ENCODE assay signal across 1 cellular context in the genomic region with DNA sequence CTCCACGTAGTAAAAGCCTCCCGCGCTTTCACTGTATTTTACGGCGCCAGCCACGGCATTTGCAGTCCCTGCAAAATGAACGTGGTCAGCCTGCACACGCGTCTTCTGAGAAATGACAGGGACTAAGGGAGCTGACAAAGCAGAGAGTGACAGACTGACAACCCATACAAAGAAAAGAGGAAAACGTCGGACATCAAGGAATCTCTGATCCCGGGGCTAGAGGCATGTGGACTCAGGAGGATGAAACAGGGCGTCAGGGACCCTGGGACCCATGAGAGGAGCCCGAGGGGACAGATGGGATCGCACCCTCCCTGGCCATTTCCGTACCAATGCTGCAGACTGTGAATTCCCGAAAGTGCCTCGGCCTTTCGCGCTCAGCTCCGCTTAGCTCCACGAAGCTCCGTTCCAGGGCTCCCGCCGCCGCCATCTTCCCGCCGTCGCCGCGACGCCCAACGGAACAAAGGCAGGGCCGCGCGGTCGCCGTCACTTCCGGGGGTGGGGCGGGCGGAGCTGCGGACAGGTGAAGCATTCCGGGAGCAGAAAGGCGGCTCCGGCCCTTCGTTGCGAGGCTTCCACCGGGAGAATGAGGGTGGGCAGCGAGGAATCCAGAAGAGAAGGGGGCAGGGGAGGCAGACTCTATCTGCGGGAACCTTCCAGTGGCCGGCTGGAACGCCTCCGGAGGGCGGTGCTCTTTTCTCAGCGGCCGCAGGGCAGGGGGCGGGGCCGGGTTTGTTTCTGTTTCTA.
A peak's percentile ranks its signal among the peaks of the same experiment; 100 is the strongest.
TF ChIP-seq lines count a peak whose summit lies in the region.

A gene with protein sequence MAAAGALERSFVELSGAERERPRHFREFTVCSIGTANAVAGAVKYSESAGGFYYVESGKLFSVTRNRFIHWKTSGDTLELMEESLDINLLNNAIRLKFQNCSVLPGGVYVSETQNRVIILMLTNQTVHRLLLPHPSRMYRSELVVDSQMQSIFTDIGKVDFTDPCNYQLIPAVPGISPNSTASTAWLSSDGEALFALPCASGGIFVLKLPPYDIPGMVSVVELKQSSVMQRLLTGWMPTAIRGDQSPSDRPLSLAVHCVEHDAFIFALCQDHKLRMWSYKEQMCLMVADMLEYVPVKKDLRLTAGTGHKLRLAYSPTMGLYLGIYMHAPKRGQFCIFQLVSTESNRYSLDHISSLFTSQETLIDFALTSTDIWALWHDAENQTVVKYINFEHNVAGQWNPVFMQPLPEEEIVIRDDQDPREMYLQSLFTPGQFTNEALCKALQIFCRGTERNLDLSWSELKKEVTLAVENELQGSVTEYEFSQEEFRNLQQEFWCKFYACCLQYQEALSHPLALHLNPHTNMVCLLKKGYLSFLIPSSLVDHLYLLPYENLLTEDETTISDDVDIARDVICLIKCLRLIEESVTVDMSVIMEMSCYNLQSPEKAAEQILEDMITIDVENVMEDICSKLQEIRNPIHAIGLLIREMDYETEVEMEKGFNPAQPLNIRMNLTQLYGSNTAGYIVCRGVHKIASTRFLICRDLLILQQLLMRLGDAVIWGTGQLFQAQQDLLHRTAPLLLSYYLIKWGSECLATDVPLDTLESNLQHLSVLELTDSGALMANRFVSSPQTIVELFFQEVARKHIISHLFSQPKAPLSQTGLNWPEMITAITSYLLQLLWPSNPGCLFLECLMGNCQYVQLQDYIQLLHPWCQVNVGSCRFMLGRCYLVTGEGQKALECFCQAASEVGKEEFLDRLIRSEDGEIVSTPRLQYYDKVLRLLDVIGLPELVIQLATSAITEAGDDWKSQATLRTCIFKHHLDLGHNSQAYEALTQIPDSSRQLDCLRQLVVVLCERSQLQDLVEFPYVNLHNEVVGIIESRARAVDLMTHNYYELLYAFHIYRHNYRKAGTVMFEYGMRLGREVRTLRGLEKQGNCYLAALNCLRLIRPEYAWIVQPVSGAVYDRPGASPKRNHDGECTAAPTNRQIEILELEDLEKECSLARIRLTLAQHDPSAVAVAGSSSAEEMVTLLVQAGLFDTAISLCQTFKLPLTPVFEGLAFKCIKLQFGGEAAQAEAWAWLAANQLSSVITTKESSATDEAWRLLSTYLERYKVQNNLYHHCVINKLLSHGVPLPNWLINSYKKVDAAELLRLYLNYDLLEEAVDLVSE (N-terminal part only) (minus strand): TSS at position 459 of the 744 bp plus-strand sequence. CDS start 32 bp downstream, at position 427.

TF ChIP-seq in WTC11, 78 proteins besides CTCF, POLR2A, EP300 and RAD21 (continued from another document):
- TF ChIP-seq ZNF425 (CRISPR knock-in tag; conservative IDR thresholded peaks at IDR 0.05) (no peak), NFE2L1 (CRISPR knock-in tag; IDR thresholded peaks at IDR 0.05) (peak; percentile 82), FOXP1 (CRISPR knock-in tag; IDR thresholded peaks at IDR 0.05; ENCODE audit: borderline replicate concordance) (peak; percentile 92)
- TF ChIP-seq, protein P1, sequence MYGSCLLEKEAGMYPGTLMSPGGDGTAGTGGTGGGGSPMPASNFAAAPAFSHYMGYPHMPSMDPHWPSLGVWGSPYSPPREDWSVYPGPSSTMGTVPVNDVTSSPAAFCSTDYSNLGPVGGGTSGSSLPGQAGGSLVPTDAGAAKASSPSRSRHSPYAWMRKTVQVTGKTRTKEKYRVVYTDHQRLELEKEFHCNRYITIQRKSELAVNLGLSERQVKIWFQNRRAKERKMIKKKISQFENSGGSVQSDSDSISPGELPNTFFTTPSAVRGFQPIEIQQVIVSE (CRISPR knock-in tag; IDR thresholded peaks at IDR 0.05; ENCODE audit: borderline replicate concordance): no peak
